Comparison of ENCODE assay signal across 12 cellular contexts in genomic region chr1:92459871-92460320, GRCh38. TPM values are rescaled to one million over a fixed set of nuclear protein-coding genes. Genes with fewer than 3 reads are reported as not detected.
A peak's percentile ranks its signal among the peaks of the same experiment; 100 is the strongest.
DNase-seq lines count a peak whose midpoint lies in the region; ATAC-seq, FAIRE-seq and TF ChIP-seq lines count a peak whose summit lies in the region.
"Had no signal": no experiment of that assay in that cellular context is flagged by ENCODE, and none has a peak within 500 bp of the region (broad histone marks: within the 10 kb centered on the region; RNA-seq: fewer than 3 reads in every experiment).

No MANE protein-coding gene starts in this region.

- POLR2A ChIA-PET in PC-9 (lab: Charles Lee; ENCODE audit: unreplicated experiment) = no interaction called here

- BruUV-seq in PC-9 (replicated peaks; lab: Mats Ljungman, UMichigan) = no TSS peak

- H3K36me3 Mint-ChIP-seq in activated CD8-positive, alpha-beta memory T cell treated with anti-CD3 and anti-CD28 coated beads, Interleukin-2, amount 10 ng/mL, durations not matched to agents 7 days and 5 days = peaks cover 1% of the 10 kb centered on the region
- no peaks in the 10 kb centered on the region for H3K36me3 Mint-ChIP-seq in stimulated activated naive B cell treated with anti-CD40 and anti-IgM and Interleukin-4, amounts not matched to agents 10 μg/mL and 1 μg/mL and 100 μg/mL, for 72 hours

- no peaks in the 10 kb centered on the region for H3K9me3 Mint-ChIP-seq in activated CD8-positive, alpha-beta memory T cell treated with anti-CD3 and anti-CD28 coated beads, Interleukin-2, amount 10 ng/mL, durations not matched to agents 7 days and 5 days (ENCODE audit: low read depth)
- no peaks in the 10 kb centered on the region for H3K9me3 Mint-ChIP-seq in stimulated activated naive B cell treated with anti-CD40 and anti-IgM and Interleukin-4, amounts not matched to agents 10 μg/mL and 1 μg/mL and 100 μg/mL, for 72 hours

- H3K27me3 ChIP-seq in PC-9 (ENCODE audit: insufficient read depth, low read depth) = no peaks in the 10 kb centered on the region

- intact Hi-C loops in PC-9 (cut with micrococcal nuclease; ENCODE audit: unreplicated experiment) = no loop called here

- H3K4me1 Mint-ChIP-seq in activated CD8-positive, alpha-beta memory T cell treated with anti-CD3 and anti-CD28 coated beads, Interleukin-2, amount 10 ng/mL, durations not matched to agents 7 days and 5 days = peaks cover 56% of the 10 kb centered on the region
- peaks cover 19 to 30% of the 10 kb centered on the region in 2 donors for H3K4me1 Mint-ChIP-seq in stimulated activated naive B cell treated with anti-CD40 and anti-IgM and Interleukin-4, amounts not matched to agents 10 μg/mL and 1 μg/mL and 100 μg/mL, for 72 hours

- H3K4me3 Mint-ChIP-seq in activated CD8-positive, alpha-beta memory T cell treated with anti-CD3 and anti-CD28 coated beads, Interleukin-2, amount 10 ng/mL, durations not matched to agents 7 days and 5 days = peak overlapping the region; percentile 46
- peak overlapping the region; percentile 15 to 37 for H3K4me3 Mint-ChIP-seq in stimulated activated naive B cell treated with anti-CD40 and anti-IgM and Interleukin-4, amounts not matched to agents 10 μg/mL and 1 μg/mL and 100 μg/mL, for 72 hours

- ATAC-seq in activated CD8-positive, alpha-beta memory T cell treated with anti-CD3 and anti-CD28 coated beads, Interleukin-2, amount 10 ng/mL, durations not matched to agents 7 days and 5 days = peak; percentile 38
- ATAC-seq in stimulated activated naive B cell treated with anti-CD40 and anti-IgM and Interleukin-4, amounts not matched to agents 10 μg/mL and 1 μg/mL and 100 μg/mL, for 72 hours (replicated peaks) = peak; percentile 18 to 19
- ATAC-seq in GM19452 (IDR thresholded peaks at IDR 0.05; ENCODE audit: unreplicated experiment) = no peak
- ATAC-seq: Panc1 had no signal

- H3K27ac Mint-ChIP-seq in activated CD8-positive, alpha-beta memory T cell treated with anti-CD3 and anti-CD28 coated beads, Interleukin-2, amount 10 ng/mL, durations not matched to agents 7 days and 5 days = peak overlapping the region; percentile 91
- H3K27ac Mint-ChIP-seq in stimulated activated naive B cell treated with anti-CD40 and anti-IgM and Interleukin-4, amounts not matched to agents 10 μg/mL and 1 μg/mL and 100 μg/mL, for 72 hours = peak overlapping the region; percentile 6

- no peak for DNase-seq in activated CD8-positive, alpha-beta memory T cell treated with anti-CD3 and anti-CD28 coated beads, Interleukin-2, amount 10 ng/mL, durations not matched to agents 7 days and 5 days
- DNase-seq in activated CD8-positive, alpha-beta memory T cell treated with anti-CD3 and anti-CD28 coated beads, Interleukin-2, amount 50 U/mL, for 4 hours = no peak
- DNase-seq in PC-9 (no peak), fibroblast of pulmonary artery (ENCODE audit: low read depth) (peak; percentile 8), NCI-H82 treated with DMSO at 0.1 percent for 48 hours (lab: John Stamatoyannopoulos, UW; ENCODE audit: unreplicated experiment) (no peak), frontal cortex (ENCODE audit: low spot score in 2 of 2) (no peak)
- no peak for DNase-seq in stimulated activated naive B cell treated with anti-CD40 and anti-IgM and Interleukin-4, amounts not matched to agents 10 μg/mL and 1 μg/mL and 100 μg/mL, for 72 hours
- DNase-seq: activated CD4-positive, alpha-beta T cell treated with anti-CD3 and anti-CD28 coated beads for 1 hour; NCI-H1436 had no signal

- H3F3A ChIP-seq in PC-9 (ENCODE audit: insufficient read depth, low read depth) = no peaks in the 10 kb centered on the region

- H3K4me1 ChIP-seq in PC-9 (replicated peaks; ENCODE audit: insufficient read depth) = no peaks in the 10 kb centered on the region

- no peak for TF ChIP-seq CTCF in PC-9 (conservative IDR thresholded peaks at IDR 0.05)
- TF ChIP-seq CTCF in fibroblast of pulmonary artery (IDR thresholded peaks at IDR 0.05; ENCODE audit: low read length, missing control alignments) = no peak

- H3K79me2 ChIP-seq in PC-9 (ENCODE audit: low read depth) = no peaks in the 10 kb centered on the region

- no peak overlapping the region for H3K27ac ChIP-seq in PC-9

- no peaks in the 10 kb centered on the region for H3K9me3 ChIP-seq in PC-9 (ENCODE audit: insufficient read depth, low read depth)

- H3K27me3 Mint-ChIP-seq in activated CD8-positive, alpha-beta memory T cell treated with anti-CD3 and anti-CD28 coated beads, Interleukin-2, amount 10 ng/mL, durations not matched to agents 7 days and 5 days = no peaks in the 10 kb centered on the region
- H3K27me3 Mint-ChIP-seq in stimulated activated naive B cell treated with anti-CD40 and anti-IgM and Interleukin-4, amounts not matched to agents 10 μg/mL and 1 μg/mL and 100 μg/mL, for 72 hours = no peaks in the 10 kb centered on the region

- CTCF ChIA-PET in activated CD8-positive, alpha-beta memory T cell treated with anti-CD3 and anti-CD28 coated beads, Interleukin-2, amount 10 ng/mL, durations not matched to agents 7 days and 5 days (lab: Charles Lee) = interaction anchor here (0.6 to 2.0 kb wide), 6 partner anchors 10 to 150 kb away, joined by 3 to 7 read pairs (median 4); no protein-coding TSS in a partner anchor
- CTCF ChIA-PET in PC-9 (lab: Charles Lee) = no interaction called here

- no peaks in the 10 kb centered on the region for H3K36me3 ChIP-seq in PC-9 (ENCODE audit: low read depth)

- H3K4me3 ChIP-seq in PC-9 (no peak overlapping the region), fibroblast of pulmonary artery (replicated peaks; ENCODE audit: low read depth, low read length) (no peak overlapping the region)

- no peak overlapping the region for H3K4me2 ChIP-seq in PC-9

- H2AFZ ChIP-seq in PC-9 = peak overlapping the region; percentile 50; the same call in 1 of the 2 replicates

- H4K20me1 ChIP-seq in PC-9 (ENCODE audit: insufficient read depth) = no peaks in the 10 kb centered on the region

- no peaks in the 10 kb centered on the region for H3K9me2 ChIP-seq in PC-9 (ENCODE audit: insufficient read depth)

- no peak for FAIRE-seq in frontal cortex (lab: Jason Lieb, UNC)
- FAIRE-seq: G401.6 had no signal

RNA-seq across cellular contexts. Expression of gene GFI1, which starts 26.8 kb away (rescaled TPM):
- total RNA-seq in activated CD8-positive, alpha-beta memory T cell treated with anti-CD3 and anti-CD28 coated beads, Interleukin-2, amount 10 ng/mL, durations not matched to agents 7 days and 5 days = 100 to 1,000 TPM in 1 of 2 experiments, 10 to 100 TPM in 1; 87.8 to 101 TPM
- 0.35 and 0.53 TPM in 2 replicates for total RNA-seq in PC-9 (2021)
- not detected for total RNA-seq in frontal cortex

Comparison
In these comparisons a context has a peak if more than half of its experiments do, and no peak if none do; other contexts are left out.
1. RNA of gene GFI1, which starts 26.8 kb away (total RNA-seq): 87.8 to 101 TPM in activated CD8-positive, alpha-beta memory T cell treated with anti-CD3 and anti-CD28 coated beads, Interleukin-2, amount 10 ng/mL, durations not matched to agents 7 days and 5 days; 0.35 to 0.53 TPM in PC-9 and not detected in frontal cortex (single experiment); every median in the first group is over 10 times any median in the second.